8 cellular contexts compared by ENCODE assay signal in genomic region chr20:5528719-5529256, GRCh38.
A peak's percentile ranks its signal among the peaks of the same experiment; 100 is the strongest.
DNase-seq lines count a peak whose midpoint lies in the region; ATAC-seq lines count a peak whose summit lies in the region.

No MANE protein-coding gene starts in this region.

- intact Hi-C loops in left colon (cut with DNase I, micrococcal nuclease) = loop anchor here (5.0 to 10.0 kb wide), 2 partner anchors 546 to 549 kb away; no protein-coding TSS in a partner anchor

- peaks cover 7% of the 10 kb centered on the region for H3K36me3 Mint-ChIP-seq in central memory CD8-positive, alpha-beta T cell (ENCODE audit: insufficient read depth)

- no peak overlapping the region for H3K27ac Mint-ChIP-seq in central memory CD8-positive, alpha-beta T cell (ENCODE audit: low read depth)

- H3K4me1 Mint-ChIP-seq in central memory CD8-positive, alpha-beta T cell = peaks cover 20% of the 10 kb centered on the region

- peak overlapping the region; percentile 69 for H3K4me3 Mint-ChIP-seq in central memory CD8-positive, alpha-beta T cell

- no peaks in the 10 kb centered on the region for H3K9me3 Mint-ChIP-seq in central memory CD8-positive, alpha-beta T cell

- ATAC-seq in GM18867 (IDR thresholded peaks at IDR 0.05; ENCODE audit: unreplicated experiment) (peak; percentile 73), HG03354 (IDR thresholded peaks at IDR 0.05; ENCODE audit: poor library complexity, severe bottlenecking, unreplicated experiment) (peak; percentile 82), left colon (peak; percentile 83)
- ATAC-seq in central memory CD8-positive, alpha-beta T cell (replicated peaks; ENCODE audit: extremely low read depth, poor library complexity, severe bottlenecking) = peak; percentile 87

- DNase-seq in AG08396 (ENCODE audit: low spot score) = peak; percentile 69
- DNase-seq in NCI-H345 treated with DMSO at 0.1 percent for 48 hours (lab: John Stamatoyannopoulos, UW; ENCODE audit: unreplicated experiment) = peak; percentile 95
- DNase-seq in activated CD4-positive, CD25-positive, alpha-beta regulatory T cell (lab: John Stamatoyannopoulos, UW) = peak; percentile 23 to 55 (median 46)
- peak; percentile 55 to 66 for DNase-seq in central memory CD8-positive, alpha-beta T cell (ENCODE audit: low spot score in 2 of 2)
- DNase-seq in left colon = peak; percentile 52 to 62
- peak; percentile 51 to 69 for DNase-seq in stimulated activated CD4-positive, alpha-beta T cell treated with anti-CD3 and anti-CD28 coated beads, Interleukin-4, amount 100 ng/mL, for 4 hours

- H3K27me3 Mint-ChIP-seq in central memory CD8-positive, alpha-beta T cell = no peaks in the 10 kb centered on the region

Comparison
In these comparisons a context has a peak if more than half of its experiments do, and no peak if none do; other contexts are left out.
1. Peak in every context shown above with its lines: DNase-seq and ATAC-seq.